21 cellular contexts compared by ENCODE assay signal in the genomic region with DNA sequence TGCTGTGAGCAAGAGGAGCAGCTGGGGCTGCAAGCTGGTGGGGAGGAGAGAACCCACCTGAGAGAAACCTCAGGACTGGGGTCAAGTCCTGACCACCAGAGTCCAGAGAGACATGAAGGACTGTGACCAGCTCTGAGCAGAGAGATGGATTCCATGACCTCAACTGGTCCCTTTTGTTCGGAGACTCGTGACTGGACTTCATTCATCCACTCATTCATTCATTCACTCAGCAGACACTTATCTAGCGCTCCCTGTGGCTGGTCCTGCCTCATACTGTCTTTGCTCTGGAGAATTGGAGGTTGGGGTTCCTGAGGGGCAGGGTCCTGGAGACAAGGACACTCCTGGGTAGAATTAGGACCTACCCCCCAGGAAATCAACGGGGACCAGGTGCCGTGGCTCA. TPM values are rescaled to one million over a fixed set of nuclear protein-coding genes. Genes with fewer than 3 reads are reported as not detected.
DNase-seq lines count a peak whose midpoint lies in the region; ATAC-seq, FAIRE-seq and TF ChIP-seq lines count a peak whose summit lies in the region.
"Had no signal": no experiment of that assay in that cellular context is flagged by ENCODE, and none has a peak within 500 bp of the region (broad histone marks: within the 10 kb centered on the region; RNA-seq: fewer than 3 reads in every experiment).

No MANE protein-coding gene starts in this region.

- H3K9me3 ChIP-seq in right atrium auricular region (no peaks in the 10 kb centered on the region), endodermal cell (ENCODE audit: control insufficient read depth, low read length) (no peaks in the 10 kb centered on the region), pancreas (no peaks in the 10 kb centered on the region)

- H3K4me3 ChIP-seq in right atrium auricular region (no peak overlapping the region), endodermal cell (ENCODE audit: low read length) (no peak overlapping the region), pancreas (no peak overlapping the region)

- peak overlapping the region; percentile 10 for H3K4me3 Mint-ChIP-seq in endodermal cell
- H3K4me3 Mint-ChIP-seq in stimulated activated naive CD8-positive, alpha-beta T cell treated with anti-CD3 and anti-CD28 coated beads, Interleukin-15, amount 100 ng/mL, for 72 hours = no peak overlapping the region
- no peak overlapping the region for H3K4me3 Mint-ChIP-seq in activated naive CD4-positive, alpha-beta T cell treated with anti-CD3 and anti-CD28 coated beads for 36 hours
- H3K4me3 Mint-ChIP-seq: CD8-positive, alpha-beta T cell had no signal

- no peak for FAIRE-seq in pancreas (lab: Jason Lieb, UNC)
- FAIRE-seq: colon had no signal

- TF ChIP-seq CTCF in right atrium auricular region (IDR thresholded peaks at IDR 0.05) (no peak), endodermal cell (conservative IDR thresholded peaks at IDR 0.05) (no peak), pancreas (IDR thresholded peaks at IDR 0.05) (no peak)

- H3K36me3 Mint-ChIP-seq in endodermal cell (ENCODE audit: low read depth) = peaks cover 12% of the 10 kb centered on the region
- H3K36me3 Mint-ChIP-seq in activated naive CD4-positive, alpha-beta T cell treated with anti-CD3 and anti-CD28 coated beads for 36 hours (ENCODE audit: low read depth) = no peaks in the 10 kb centered on the region
- H3K36me3 Mint-ChIP-seq: CD8-positive, alpha-beta T cell had no signal

- H3K27me3 Mint-ChIP-seq in endodermal cell (ENCODE audit: insufficient read depth) = no peaks in the 10 kb centered on the region
- peaks cover 46% of the 10 kb centered on the region for H3K27me3 Mint-ChIP-seq in stimulated activated naive CD8-positive, alpha-beta T cell treated with anti-CD3 and anti-CD28 coated beads, Interleukin-15, amount 100 ng/mL, for 72 hours
- peaks cover 23% of the 10 kb centered on the region for H3K27me3 Mint-ChIP-seq in activated naive CD4-positive, alpha-beta T cell treated with anti-CD3 and anti-CD28 coated beads for 36 hours (ENCODE audit: low read depth)

- DNase-seq in right atrium auricular region (ENCODE audit: low spot score) (no peak), Right ventricle myocardium superior (no peak), endodermal cell (no peak), pancreas (no peak), NCI-H1048 (lab: John Stamatoyannopoulos, UW) (no peak)
- no peak for DNase-seq in stimulated activated naive CD8-positive, alpha-beta T cell treated with anti-CD3 and anti-CD28 coated beads, Interleukin-15, amount 100 ng/mL, for 72 hours
- no peak for DNase-seq in activated naive CD4-positive, alpha-beta T cell treated with anti-CD3 and anti-CD28 coated beads for 36 hours
- DNase-seq: activated CD4-positive, CD25-positive, alpha-beta regulatory T cell; amniotic stem cell; CD8-positive, alpha-beta T cell; HCEC 1CT; NCI-H1092 treated with DMSO at 0.1 percent for 48 hours; NCI-H2171 treated with DMSO at 0.1 percent for 48 hours; stimulated activated CD4-positive, alpha-beta T cell treated with anti-CD3 and anti-CD28 coated beads, Interleukin-15, amount 100 ng/mL, for 24 hours had no signal

- peak overlapping the region; percentile 13 for H3K27ac Mint-ChIP-seq in endodermal cell
- H3K27ac Mint-ChIP-seq in stimulated activated naive CD8-positive, alpha-beta T cell treated with anti-CD3 and anti-CD28 coated beads, Interleukin-15, amount 100 ng/mL, for 72 hours = no peak overlapping the region
- H3K27ac Mint-ChIP-seq in activated naive CD4-positive, alpha-beta T cell treated with anti-CD3 and anti-CD28 coated beads for 36 hours = no peak overlapping the region
- H3K27ac Mint-ChIP-seq: CD8-positive, alpha-beta T cell had no signal

- H3K9me3 Mint-ChIP-seq in endodermal cell = no peaks in the 10 kb centered on the region
- no peaks in the 10 kb centered on the region for H3K9me3 Mint-ChIP-seq in stimulated activated naive CD8-positive, alpha-beta T cell treated with anti-CD3 and anti-CD28 coated beads, Interleukin-15, amount 100 ng/mL, for 72 hours
- H3K9me3 Mint-ChIP-seq in activated naive CD4-positive, alpha-beta T cell treated with anti-CD3 and anti-CD28 coated beads for 36 hours = no peaks in the 10 kb centered on the region
- H3K9me3 Mint-ChIP-seq: CD8-positive, alpha-beta T cell had no signal

- ATAC-seq in Right ventricle myocardium superior (ENCODE audit: poor library complexity) (no peak), pancreas (no peak), GM21515 (IDR thresholded peaks at IDR 0.05; ENCODE audit: unreplicated experiment) (no peak)
- ATAC-seq in stimulated activated naive CD8-positive, alpha-beta T cell treated with anti-CD3 and anti-CD28 coated beads, Interleukin-15, amount 100 ng/mL, for 72 hours = no peak
- ATAC-seq: CD8-positive, alpha-beta T cell had no signal

- peak overlapping the region; percentile 90 to 92 for H3K27ac ChIP-seq in right atrium auricular region
- no peak overlapping the region for H3K27ac ChIP-seq in endodermal cell (ENCODE audit: low read depth, low read length)
- peak overlapping the region; percentile 11 to 96 (median 94) for H3K27ac ChIP-seq in pancreas

- CTCF ChIA-PET in activated naive CD4-positive, alpha-beta T cell treated with anti-CD3 and anti-CD28 coated beads for 36 hours (lab: Charles Lee) = interaction anchor here (1.3 kb wide), 1 partner anchor 25 kb away, joined by 3 read pairs; no protein-coding TSS in a partner anchor

- 91 to 95% methylated on average over 2 to 5 of the region's 5 CpGs for WGBS in endodermal cell (ENCODE audit: insufficient coverage in 1 of 2, insufficient read length in 1 of 2), 2 experiments
- 69% methylated on average over 5 of the region's 5 CpGs for WGBS in pancreas, 2 donors

- H3K27me3 ChIP-seq in right atrium auricular region = no peaks in the 10 kb centered on the region
- H3K27me3 ChIP-seq in endodermal cell (ENCODE audit: control insufficient read depth, insufficient read depth, low read length, poor library complexity, severe bottlenecking) = no peaks in the 10 kb centered on the region
- H3K27me3 ChIP-seq in pancreas = no peaks in the 10 kb centered on the region

- H3K4me1 ChIP-seq in right atrium auricular region (peaks cover 0 to 74% of the 10 kb centered on the region in 2 donors), endodermal cell (ENCODE audit: control insufficient read depth, insufficient read depth, low read length) (peaks cover 13% of the 10 kb centered on the region), pancreas (peaks cover 30 to 57% (median 44%) of the 10 kb centered on the region in 3 donors)

- peaks cover 18% of the 10 kb centered on the region for H3K36me3 ChIP-seq in right atrium auricular region
- H3K36me3 ChIP-seq in endodermal cell (ENCODE audit: control insufficient read depth, insufficient read depth, low read length) = peaks cover 20% of the 10 kb centered on the region
- H3K36me3 ChIP-seq in pancreas = peaks cover 0 to 9% (median 3%) of the 10 kb centered on the region in 3 donors

- no peak overlapping the region for H3K9ac ChIP-seq in endodermal cell (ENCODE audit: extremely low read depth, low read length, poor library complexity, severe bottlenecking)

- intact Hi-C loops in Right ventricle myocardium superior (cut with DNase I) (no loop called here), pancreas (cut with DNase I) (no loop called here)
- intact Hi-C loops in activated naive CD4-positive, alpha-beta T cell treated with anti-CD3 and anti-CD28 coated beads for 36 hours (cut with micrococcal nuclease) = no loop called here

- H3K4me1 Mint-ChIP-seq in endodermal cell = peaks cover 55% of the 10 kb centered on the region
- H3K4me1 Mint-ChIP-seq in stimulated activated naive CD8-positive, alpha-beta T cell treated with anti-CD3 and anti-CD28 coated beads, Interleukin-15, amount 100 ng/mL, for 72 hours = peaks cover 42% of the 10 kb centered on the region
- H3K4me1 Mint-ChIP-seq in activated naive CD4-positive, alpha-beta T cell treated with anti-CD3 and anti-CD28 coated beads for 36 hours (ENCODE audit: low read depth) = peaks cover 19% of the 10 kb centered on the region

RNA-seq across cellular contexts. Expression of a gene that starts 4.0 kb away (rescaled TPM):
- total RNA-seq in right atrium auricular region (10 to 100 TPM; 73.5 to 85.5 TPM), Right ventricle myocardium superior (64.2 TPM), endodermal cell (100 to 1,000 TPM; 110 to 133 TPM), pancreas (10 to 100 TPM; 38.7 to 78.9 (median 45.0) TPM)
- polyA plus RNA-seq in endodermal cell (2013, experiment 1 of 2) = 72.5 TPM
- 68.6 TPM for polyA plus RNA-seq in endodermal cell (2013, experiment 2 of 2)
- polyA plus RNA-seq in pancreas = 10 to 100 TPM; 37.2 to 44.3 TPM
- total RNA-seq in activated naive CD4-positive, alpha-beta T cell treated with anti-CD3 and anti-CD28 coated beads for 36 hours = 1 to 10 TPM; 6.0 to 6.3 TPM

RNA-seq across cellular contexts. Expression of a gene that starts 16.1 kb away (rescaled TPM):
- total RNA-seq in right atrium auricular region (10 to 100 TPM; 14.0 to 21.6 TPM), Right ventricle myocardium superior (10.0 TPM), endodermal cell (10 to 100 TPM; 22.6 to 29.3 TPM), pancreas (10 to 100 TPM; 19.4 to 33.4 (median 23.1) TPM)
- 12.2 TPM for polyA plus RNA-seq in endodermal cell (2013, experiment 1 of 2)
- polyA plus RNA-seq in endodermal cell (2013, experiment 2 of 2) = 11.0 TPM
- 10 to 100 TPM; 34.7 to 46.3 TPM for polyA plus RNA-seq in pancreas
- total RNA-seq in activated naive CD4-positive, alpha-beta T cell treated with anti-CD3 and anti-CD28 coated beads for 36 hours = 10 to 100 TPM; 11.8 to 11.9 TPM

RNA-seq across cellular contexts. Expression of a gene that starts 26.4 kb away (rescaled TPM):
- 10 to 100 TPM; 77.5 to 77.8 TPM for total RNA-seq in right atrium auricular region
- total RNA-seq in Right ventricle myocardium superior = 50.4 TPM
- 10 to 100 TPM; 42.6 to 57.0 TPM for total RNA-seq in endodermal cell
- polyA plus RNA-seq in endodermal cell (2013, experiment 1 of 2) = 57.8 TPM
- 57.7 TPM for polyA plus RNA-seq in endodermal cell (2013, experiment 2 of 2)
- total RNA-seq in pancreas = 10 to 100 TPM; 17.0 to 26.5 (median 24.3) TPM
- 10 to 100 TPM; 54.4 to 75.2 TPM for polyA plus RNA-seq in pancreas
- 10 to 100 TPM; 35.2 to 36.5 TPM for total RNA-seq in activated naive CD4-positive, alpha-beta T cell treated with anti-CD3 and anti-CD28 coated beads for 36 hours

RNA-seq across cellular contexts. Expression of a gene that starts 33.8 kb away (rescaled TPM):
- 1 to 10 TPM; 3.4 to 5.8 TPM for total RNA-seq in right atrium auricular region
- 2.2 TPM for total RNA-seq in Right ventricle myocardium superior
- 10 to 100 TPM; 54.6 to 73.9 TPM for total RNA-seq in endodermal cell
- 6.1 TPM for polyA plus RNA-seq in endodermal cell (2013, experiment 1 of 2)
- polyA plus RNA-seq in endodermal cell (2013, experiment 2 of 2) = 4.4 TPM
- 10 to 100 TPM; 17.8 to 39.9 (median 26.5) TPM for total RNA-seq in pancreas
- 10 to 100 TPM; 50.4 to 64.4 TPM for polyA plus RNA-seq in pancreas
- 1 to 10 TPM; 2.0 to 2.1 TPM for total RNA-seq in activated naive CD4-positive, alpha-beta T cell treated with anti-CD3 and anti-CD28 coated beads for 36 hours
- total RNA-seq: activated CD8-positive, alpha-beta memory T cell treated with anti-CD3 and anti-CD28 coated beads for 36 hours; CD8-positive, alpha-beta T cell had no signal

RNA-seq across cellular contexts. Expression of a gene that starts 35.7 kb away (rescaled TPM):
- 10 to 100 TPM; 14.9 to 26.2 TPM for total RNA-seq in right atrium auricular region
- 7.1 TPM for total RNA-seq in Right ventricle myocardium superior
- total RNA-seq in endodermal cell = 1 to 10 TPM in 1 of 2 donors, under 1 TPM in 1; 0.55 to 1.0 TPM
- 0.71 TPM for polyA plus RNA-seq in endodermal cell (2013, experiment 1 of 2)
- polyA plus RNA-seq in endodermal cell (2013, experiment 2 of 2) = 0.37 TPM
- under 1 TPM in 3 of 6 donors, not detected in 3; 0.16 to 0.64 (median 0.23) TPM for total RNA-seq in pancreas
- polyA plus RNA-seq in pancreas = 10 to 100 TPM in 1 of 2 donors, 1 to 10 TPM in 1; 3.0 to 11.7 TPM
- not detected for total RNA-seq in activated naive CD4-positive, alpha-beta T cell treated with anti-CD3 and anti-CD28 coated beads for 36 hours
- total RNA-seq: A673; epithelial cell of proximal tubule; kidney epithelial cell; T-helper 1 cell treated with Interleukin-12 subunit alpha and Interleukin-12 subunit beta and Interleukin-4 antibody, amounts not matched to agents 30 ng/mL and 1 ng/mL, for 36 hours had no signal
